16 cellular contexts compared by ENCODE assay signal in the genomic region with DNA sequence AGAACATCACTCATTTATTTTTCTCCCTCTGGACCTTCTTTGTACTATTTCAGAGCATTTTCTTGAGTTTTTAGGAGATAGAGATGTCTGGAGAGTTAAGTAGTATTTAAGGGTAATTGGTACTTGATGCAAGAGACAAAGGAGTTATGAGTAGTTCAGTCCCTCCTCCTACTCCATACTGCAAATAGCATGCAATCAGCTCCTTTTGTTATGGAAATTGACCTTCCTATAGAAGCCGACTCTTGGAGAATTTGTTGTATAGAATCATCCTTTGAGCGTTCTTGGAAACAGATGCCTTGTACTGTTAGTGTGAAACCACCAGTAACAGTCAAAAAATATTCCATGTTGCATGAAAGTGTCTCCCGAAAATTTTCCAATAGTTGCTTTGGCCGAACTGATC.
DNase-seq lines count a peak whose midpoint lies in the region; ATAC-seq and TF ChIP-seq lines count a peak whose summit lies in the region.
"Had no signal": no experiment of that assay in that cellular context is flagged by ENCODE, and none has a peak within 500 bp of the region (broad histone marks: within the 10 kb centered on the region; RNA-seq: fewer than 3 reads in every experiment).

No MANE protein-coding gene starts in this region.

- H3K27me3 Mint-ChIP-seq in GM23338 (ENCODE audit: insufficient read depth, low read depth, poor library complexity), result peaks cover 20% of the 10 kb centered on the region

- H2AFZ ChIP-seq in GM23338 (no peak overlapping the region), OCI-LY7 (ENCODE audit: low read length) (no peak overlapping the region)

- H3K27ac ChIP-seq in GM23338 (ENCODE audit: low read depth), result peak overlapping the region; percentile 45; the same call in 1 of the 2 replicates
- H3K27ac ChIP-seq in HUES64 (ENCODE audit: low read depth, low read length), result peak overlapping the region; percentile 7; the same call in 1 of the 2 replicates
- H3K27ac ChIP-seq in SK-N-MC, result no peak overlapping the region
- no peak overlapping the region for H3K27ac ChIP-seq in iPS-20b (ENCODE audit: low read length)
- H3K27ac ChIP-seq in OCI-LY7 (ENCODE audit: low read depth, low read length, poor library complexity, severe bottlenecking), result no peak overlapping the region
- H3K27ac ChIP-seq: HL-60 had no signal

- H3K27me3 ChIP-seq in GM23338 (ENCODE audit: insufficient read depth) (no peaks in the 10 kb centered on the region), HUES64 (ENCODE audit: insufficient read depth, low read length) (no peaks in the 10 kb centered on the region), iPS-20b (ENCODE audit: insufficient read depth, low read length) (no peaks in the 10 kb centered on the region)

- H3K27ac Mint-ChIP-seq in GM23338, result peak overlapping the region; percentile 82
- H3K27ac Mint-ChIP-seq: T-helper 1 cell treated with Interleukin-12 subunit alpha and Interleukin-12 subunit beta and Interleukin-4 antibody, amounts not matched to agents 30 μg/mL and 1 μg/mL, for 36 hours had no signal

- H3K4me3 Mint-ChIP-seq in GM23338, result peak overlapping the region; percentile 58
- H3K4me3 Mint-ChIP-seq: T-helper 1 cell treated with Interleukin-12 subunit alpha and Interleukin-12 subunit beta and Interleukin-4 antibody, amounts not matched to agents 30 μg/mL and 1 μg/mL, for 36 hours had no signal

- H3K9me3 Mint-ChIP-seq in GM23338, result no peaks in the 10 kb centered on the region
- H3K9me3 Mint-ChIP-seq: T-helper 1 cell treated with Interleukin-12 subunit alpha and Interleukin-12 subunit beta and Interleukin-4 antibody, amounts not matched to agents 30 μg/mL and 1 μg/mL, for 36 hours had no signal

- 0 out of 2 replicates have a peak, but pooled peaks cover 3% of the 10 kb centered on the region for H3F3A ChIP-seq in GM23338 (replicated peaks; ENCODE audit: low read depth)

- H3K9me2 ChIP-seq in GM23338 (ENCODE audit: insufficient read depth) (no peaks in the 10 kb centered on the region), OCI-LY7 (ENCODE audit: insufficient read depth, low read length) (no peaks in the 10 kb centered on the region)

- peaks cover 56% of the 10 kb centered on the region for H3K36me3 Mint-ChIP-seq in GM23338 (ENCODE audit: low read depth)

- peaks cover 35% of the 10 kb centered on the region for H4K20me1 ChIP-seq in GM23338 (replicated peaks; ENCODE audit: insufficient read depth)
- H4K20me1 ChIP-seq in OCI-LY7 (ENCODE audit: insufficient read depth, low read length), result 0 out of 2 replicates have a peak, but pooled peaks cover 5% of the 10 kb centered on the region

- H3K4me3 ChIP-seq in GM23338, result peak overlapping the region; percentile 18
- peak overlapping the region; percentile 3; the same call in 1 of the 2 replicates for H3K4me3 ChIP-seq in HUES64 (ENCODE audit: low read length)
- H3K4me3 ChIP-seq in SK-N-MC, result peak overlapping the region; percentile 11; the same call in 1 of the 2 replicates
- H3K4me3 ChIP-seq in iPS-20b (ENCODE audit: low read length), result peak overlapping the region; percentile 16; the same call in 1 of the 2 replicates
- no peak overlapping the region for H3K4me3 ChIP-seq in mucosa of descending colon
- H3K4me3 ChIP-seq in OCI-LY7 (ENCODE audit: low read depth, low read length, poor library complexity, severe bottlenecking), result no peak overlapping the region

- peaks cover 62% of the 10 kb centered on the region for H3K4me1 ChIP-seq in GM23338 (ENCODE audit: insufficient read depth)
- H3K4me1 ChIP-seq in HUES64 (ENCODE audit: insufficient read depth, low read length), result peaks cover 78% of the 10 kb centered on the region
- H3K4me1 ChIP-seq in iPS-20b (ENCODE audit: insufficient read depth, low read length), result peaks cover 69% of the 10 kb centered on the region
- H3K4me1 ChIP-seq in mucosa of descending colon (ENCODE audit: low read depth), result no peaks in the 10 kb centered on the region
- peaks cover 24% of the 10 kb centered on the region for H3K4me1 ChIP-seq in OCI-LY7 (ENCODE audit: insufficient read depth, low read length, poor library complexity, severe bottlenecking)

- BruUV-seq in OCI-LY7 (replicated peaks; lab: Mats Ljungman, UMichigan), result no TSS peak

- DNase-seq in GM23338 (ENCODE audit: low spot score) (peak; percentile 90), SK-N-MC (ENCODE audit: low read depth, low spot score) (peak; percentile 37), mucosa of descending colon (no peak), NCI-H1092 (lab: John Stamatoyannopoulos, UW) (no peak), OCI-LY7 (ENCODE audit: low spot score) (no peak)
- DNase-seq: HCEC 1CT, KG1, NCI-H1092 treated with DMSO at 0.1 percent for 48 hours, NCI-H446, NCI-H82, SHP77 had no signal

- H3K36me3 ChIP-seq in GM23338 (ENCODE audit: insufficient read depth) (no peaks in the 10 kb centered on the region), HUES64 (ENCODE audit: insufficient read depth, low read length) (peaks cover 45% of the 10 kb centered on the region), SK-N-MC (ENCODE audit: insufficient read depth, low read length) (peaks cover 50% of the 10 kb centered on the region), iPS-20b (ENCODE audit: insufficient read depth, low read depth, low read length) (peaks cover 78% of the 10 kb centered on the region), mucosa of descending colon (ENCODE audit: low read depth) (no peaks in the 10 kb centered on the region), OCI-LY7 (ENCODE audit: insufficient read depth, low read length) (peaks cover 32% of the 10 kb centered on the region)

- POLR2A ChIA-PET in OCI-LY7 (lab: Charles Lee), result interaction anchor here (0.5 to 0.7 kb wide), 2 partner anchors 65 to 425 kb away, joined by 3 to 4 read pairs; no protein-coding TSS in a partner anchor

- CTCF ChIA-PET in OCI-LY7 (lab: Charles Lee; ENCODE audit: unreplicated experiment), result no interaction called here

- H3K9ac ChIP-seq in HUES64 (ENCODE audit: low read depth, low read length) (no peak overlapping the region), SK-N-MC (ENCODE audit: insufficient read length) (no peak overlapping the region), iPS-20b (ENCODE audit: low read depth, low read length) (no peak overlapping the region)

- ATAC-seq in GM23338 (peak; percentile 6), mucosa of descending colon (no peak), GM18909 (IDR thresholded peaks at IDR 0.05; ENCODE audit: poor library complexity, unreplicated experiment) (no peak)

- WGBS in HUES64, result 35% methylated on average over 4 of the region's 4 CpGs

- H3K4me2 ChIP-seq in GM23338 (peak overlapping the region; percentile 75), OCI-LY7 (ENCODE audit: low read length) (no peak overlapping the region)

- H3K79me2 ChIP-seq in GM23338 (replicated peaks; ENCODE audit: insufficient read depth) (peaks cover 82% of the 10 kb centered on the region), OCI-LY7 (ENCODE audit: insufficient read depth, low read depth, low read length) (no peaks in the 10 kb centered on the region)

- intact Hi-C loops in mucosa of descending colon (cut with DNase I, micrococcal nuclease), result loop anchor here in 1 of 2 donors (10.0 kb wide), 1 partner anchor 659 kb away; no protein-coding TSS in a partner anchor
- intact Hi-C loops in OCI-LY7 (cut with micrococcal nuclease; ENCODE audit: unreplicated experiment), result loop anchor here (5.0 kb wide), 1 partner anchor 104 kb away; no protein-coding TSS in a partner anchor

- TF ChIP-seq CTCF in GM23338 (conservative IDR thresholded peaks at IDR 0.05; ENCODE audit: low read depth in 2 of 2), result no peak
- TF ChIP-seq CTCF in mucosa of descending colon (IDR thresholded peaks at IDR 0.05), result no peak
- no peak for TF ChIP-seq CTCF in OCI-LY7 (conservative IDR thresholded peaks at IDR 0.05; ENCODE audit: low read length)

- peaks cover 48% of the 10 kb centered on the region for H3K4me1 Mint-ChIP-seq in GM23338

- no peaks in the 10 kb centered on the region for H3K9me3 ChIP-seq in HUES64 (ENCODE audit: insufficient read depth, low read depth, low read length)
- H3K9me3 ChIP-seq in SK-N-MC (ENCODE audit: low read depth, low read length), result no peaks in the 10 kb centered on the region
- H3K9me3 ChIP-seq in iPS-20b (ENCODE audit: insufficient read depth, low read depth, low read length), result no peaks in the 10 kb centered on the region
- no peaks in the 10 kb centered on the region for H3K9me3 ChIP-seq in mucosa of descending colon
- no peaks in the 10 kb centered on the region for H3K9me3 ChIP-seq in OCI-LY7 (ENCODE audit: low read length)

TF ChIP-seq in GM23338, 12 proteins besides CTCF, POLR2A, EP300 and RAD21:
- TF ChIP-seq, protein P1, sequence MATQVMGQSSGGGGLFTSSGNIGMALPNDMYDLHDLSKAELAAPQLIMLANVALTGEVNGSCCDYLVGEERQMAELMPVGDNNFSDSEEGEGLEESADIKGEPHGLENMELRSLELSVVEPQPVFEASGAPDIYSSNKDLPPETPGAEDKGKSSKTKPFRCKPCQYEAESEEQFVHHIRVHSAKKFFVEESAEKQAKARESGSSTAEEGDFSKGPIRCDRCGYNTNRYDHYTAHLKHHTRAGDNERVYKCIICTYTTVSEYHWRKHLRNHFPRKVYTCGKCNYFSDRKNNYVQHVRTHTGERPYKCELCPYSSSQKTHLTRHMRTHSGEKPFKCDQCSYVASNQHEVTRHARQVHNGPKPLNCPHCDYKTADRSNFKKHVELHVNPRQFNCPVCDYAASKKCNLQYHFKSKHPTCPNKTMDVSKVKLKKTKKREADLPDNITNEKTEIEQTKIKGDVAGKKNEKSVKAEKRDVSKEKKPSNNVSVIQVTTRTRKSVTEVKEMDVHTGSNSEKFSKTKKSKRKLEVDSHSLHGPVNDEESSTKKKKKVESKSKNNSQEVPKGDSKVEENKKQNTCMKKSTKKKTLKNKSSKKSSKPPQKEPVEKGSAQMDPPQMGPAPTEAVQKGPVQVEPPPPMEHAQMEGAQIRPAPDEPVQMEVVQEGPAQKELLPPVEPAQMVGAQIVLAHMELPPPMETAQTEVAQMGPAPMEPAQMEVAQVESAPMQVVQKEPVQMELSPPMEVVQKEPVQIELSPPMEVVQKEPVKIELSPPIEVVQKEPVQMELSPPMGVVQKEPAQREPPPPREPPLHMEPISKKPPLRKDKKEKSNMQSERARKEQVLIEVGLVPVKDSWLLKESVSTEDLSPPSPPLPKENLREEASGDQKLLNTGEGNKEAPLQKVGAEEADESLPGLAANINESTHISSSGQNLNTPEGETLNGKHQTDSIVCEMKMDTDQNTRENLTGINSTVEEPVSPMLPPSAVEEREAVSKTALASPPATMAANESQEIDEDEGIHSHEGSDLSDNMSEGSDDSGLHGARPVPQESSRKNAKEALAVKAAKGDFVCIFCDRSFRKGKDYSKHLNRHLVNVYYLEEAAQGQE (IDR thresholded peaks at IDR 0.05; ENCODE audit: unreplicated experiment), result no peak
- TF ChIP-seq ZNF331 (CRISPR knock-in tag; IDR thresholded peaks at IDR 0.05; ENCODE audit: low read depth) (no peak), STAT1 (IDR thresholded peaks at IDR 0.05; ENCODE audit: unreplicated experiment) (no peak), EZH2 (IDR thresholded peaks at IDR 0.05; ENCODE audit: low read depth, unreplicated experiment) (no peak), NANOG (IDR thresholded peaks at IDR 0.05; ENCODE audit: borderline replicate concordance) (peak; percentile 93), ZNF114 (CRISPR knock-in tag; IDR thresholded peaks at IDR 0.05) (no peak), CREB1 (CRISPR knock-in tag; IDR thresholded peaks at IDR 0.05; ENCODE audit: low read depth) (no peak), EZH2phosphoT487 (IDR thresholded peaks at IDR 0.05; ENCODE audit: unreplicated experiment) (no peak)

Comparison
In these comparisons a context has a peak if more than half of its experiments do, and no peak if none do; other contexts are left out.
1. DNase-seq: peak in GM23338 (single experiment) and SK-N-MC (single experiment); none in mucosa of descending colon (0 of 3), NCI-H1092 (single experiment) and OCI-LY7 (single experiment).
2. H3K27ac ChIP-seq: peak in GM23338 (single experiment) and HUES64 (single experiment); none in SK-N-MC (single experiment), iPS-20b (single experiment) and OCI-LY7 (single experiment).
3. H3K4me3 ChIP-seq: peak in GM23338 (single experiment), HUES64 (single experiment), SK-N-MC (single experiment) and iPS-20b (single experiment); none in mucosa of descending colon (single experiment) and OCI-LY7 (single experiment).